ENCODE assay signal across 10 cellular contexts in the genomic region with DNA sequence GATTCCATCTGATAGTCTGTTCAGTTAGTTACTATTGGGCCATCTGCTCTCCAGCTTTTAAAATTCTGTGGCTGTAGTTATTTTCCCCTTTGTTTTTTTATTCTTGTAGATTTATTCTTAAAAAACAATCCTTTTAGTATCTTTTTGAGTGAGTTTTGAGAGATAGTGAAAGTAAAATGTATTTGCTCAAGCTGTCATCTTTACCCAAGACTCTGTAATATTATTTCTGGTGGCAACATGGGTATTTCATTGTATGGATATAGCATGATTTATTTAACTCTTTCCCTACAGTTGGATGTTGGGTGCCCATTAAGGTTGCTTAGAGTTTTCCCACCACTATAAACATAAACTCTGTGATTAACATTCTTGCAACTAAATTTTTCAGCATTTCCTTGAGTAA. TPM values are rescaled to one million over a fixed set of nuclear protein-coding genes. Genes with fewer than 3 reads are reported as not detected.
DNase-seq lines count a peak whose midpoint lies in the region; ATAC-seq and TF ChIP-seq lines count a peak whose summit lies in the region.
"Had no signal": no experiment of that assay in that cellular context is flagged by ENCODE, and none has a peak within 500 bp of the region (broad histone marks: within the 10 kb centered on the region; RNA-seq: fewer than 3 reads in every experiment).

No MANE protein-coding gene starts in this region.

- H3F3A ChIP-seq in smooth muscle cell (ENCODE audit: low read depth), result no peaks in the 10 kb centered on the region

- no peak for DNase-seq in activated T-cell treated with anti-CD3 and anti-CD28 coated beads, Interleukin-2, amount 50 U/mL, for 24 hours
- no peak for DNase-seq in activated T-cell treated with anti-CD3 and anti-CD28 coated beads for 4 hours
- DNase-seq in WTC11 (ENCODE audit: low spot score), result no peak
- peak; percentile 13 for DNase-seq in fibroblast of villous mesenchyme (ENCODE audit: low read depth)
- no peak for DNase-seq in suprapubic skin (ENCODE audit: low spot score in 2 of 2)
- no peak for DNase-seq in germinal center (ENCODE audit: low spot score)
- no peak for DNase-seq in smooth muscle cell (lab: John Stamatoyannopoulos, UW; ENCODE audit: unreplicated experiment)
- no peak for DNase-seq in nephron progenitor cell
- DNase-seq: kidney glomerular epithelial cell, NCI-H1436 treated with DMSO at 0.1 percent for 48 hours had no signal

- H3K27ac ChIP-seq in suprapubic skin (peak overlapping the region; percentile 39), smooth muscle cell (ENCODE audit: low read depth) (no peak overlapping the region)

- peak overlapping the region; percentile 98 for H3K27ac Mint-ChIP-seq in activated T-cell treated with anti-CD3 and anti-CD28 coated beads, Interleukin-2, amount 50 U/mL, for 24 hours
- H3K27ac Mint-ChIP-seq in WTC11, result peak overlapping the region; percentile 57
- H3K27ac Mint-ChIP-seq in nephron progenitor cell, result no peak overlapping the region

- H3K36me3 ChIP-seq in suprapubic skin (peaks cover 28% of the 10 kb centered on the region), smooth muscle cell (ENCODE audit: low read depth) (no peaks in the 10 kb centered on the region)

- H4K20me1 ChIP-seq in smooth muscle cell (ENCODE audit: low read depth), result no peaks in the 10 kb centered on the region

- H3K9me3 Mint-ChIP-seq in activated T-cell treated with anti-CD3 and anti-CD28 coated beads, Interleukin-2, amount 50 U/mL, for 24 hours, result no peaks in the 10 kb centered on the region
- H3K9me3 Mint-ChIP-seq in WTC11 (no peaks in the 10 kb centered on the region), nephron progenitor cell (no peaks in the 10 kb centered on the region)

- H3K27me3 Mint-ChIP-seq in activated T-cell treated with anti-CD3 and anti-CD28 coated beads, Interleukin-2, amount 50 U/mL, for 24 hours, result no peaks in the 10 kb centered on the region
- H3K27me3 Mint-ChIP-seq in WTC11 (ENCODE audit: low read depth), result no peaks in the 10 kb centered on the region
- H3K27me3 Mint-ChIP-seq in nephron progenitor cell (ENCODE audit: low read depth, poor library complexity), result no peaks in the 10 kb centered on the region

- no peak overlapping the region for H3K4me2 ChIP-seq in smooth muscle cell

- no peak for TF ChIP-seq POLR2A in suprapubic skin (IDR thresholded peaks at IDR 0.05)

- H3K27me3 ChIP-seq in suprapubic skin (no peaks in the 10 kb centered on the region), smooth muscle cell (ENCODE audit: low read depth) (no peaks in the 10 kb centered on the region)

- H3K4me1 Mint-ChIP-seq in activated T-cell treated with anti-CD3 and anti-CD28 coated beads, Interleukin-2, amount 50 U/mL, for 24 hours (ENCODE audit: low read depth), result peaks cover 76% of the 10 kb centered on the region
- peaks cover 17% of the 10 kb centered on the region for H3K4me1 Mint-ChIP-seq in WTC11
- H3K4me1 Mint-ChIP-seq in nephron progenitor cell, result no peaks in the 10 kb centered on the region

- H3K9me3 ChIP-seq in suprapubic skin (no peaks in the 10 kb centered on the region), smooth muscle cell (replicated peaks; ENCODE audit: low read depth) (no peaks in the 10 kb centered on the region)

- H3K4me3 ChIP-seq in fibroblast of villous mesenchyme (ENCODE audit: low read depth, low read length) (peak overlapping the region; percentile 28), suprapubic skin (peak overlapping the region; percentile 17), smooth muscle cell (no peak overlapping the region)

- no peak for ATAC-seq in WTC11

- H3K79me2 ChIP-seq in smooth muscle cell (ENCODE audit: low read depth), result peaks cover 5% of the 10 kb centered on the region

- H2AFZ ChIP-seq in smooth muscle cell (ENCODE audit: low read depth), result no peak overlapping the region

- H3K4me1 ChIP-seq in suprapubic skin, result peaks cover 16% of the 10 kb centered on the region
- H3K4me1 ChIP-seq in smooth muscle cell (ENCODE audit: low read depth), result no peaks in the 10 kb centered on the region

- H3K4me3 Mint-ChIP-seq in activated T-cell treated with anti-CD3 and anti-CD28 coated beads, Interleukin-2, amount 50 U/mL, for 24 hours, result peak overlapping the region; percentile 76
- H3K4me3 Mint-ChIP-seq in WTC11 (no peak overlapping the region), nephron progenitor cell (no peak overlapping the region)

- POLR2A ChIA-PET in WTC11 (lab: Charles Lee), result no interaction called here

- CTCF ChIA-PET in WTC11 (lab: Charles Lee), result interaction anchor here (1.2 to 3.0 kb wide), 3 partner anchors 20 to 205 kb away, joined by 3 to 11 read pairs (median 3); no protein-coding TSS in a partner anchor

- peaks cover 85% of the 10 kb centered on the region for H3K36me3 Mint-ChIP-seq in activated T-cell treated with anti-CD3 and anti-CD28 coated beads, Interleukin-2, amount 50 U/mL, for 24 hours (ENCODE audit: low read depth)
- H3K36me3 Mint-ChIP-seq in WTC11 (peaks cover 25% of the 10 kb centered on the region), nephron progenitor cell (ENCODE audit: low read depth) (peaks cover 37% of the 10 kb centered on the region)

- no peak for TF ChIP-seq EP300 in suprapubic skin (IDR thresholded peaks at IDR 0.05)

- TF ChIP-seq CTCF in WTC11 (IDR thresholded peaks at IDR 0.05) (no peak), fibroblast of villous mesenchyme (IDR thresholded peaks at IDR 0.05; ENCODE audit: insufficient read depth, low read depth, low read length) (no peak), suprapubic skin (IDR thresholded peaks at IDR 0.05) (no peak), smooth muscle cell (IDR thresholded peaks at IDR 0.05; ENCODE audit: borderline replicate concordance, insufficient read depth, poor library complexity, severe bottlenecking) (no peak), nephron progenitor cell (IDR thresholded peaks at IDR 0.05) (no peak)

- H3K9ac ChIP-seq in smooth muscle cell (ENCODE audit: low read depth), result no peak overlapping the region

TF ChIP-seq in WTC11, 78 proteins besides CTCF, POLR2A, EP300 and RAD21 (continues in another document):
- TF ChIP-seq, protein P1, sequence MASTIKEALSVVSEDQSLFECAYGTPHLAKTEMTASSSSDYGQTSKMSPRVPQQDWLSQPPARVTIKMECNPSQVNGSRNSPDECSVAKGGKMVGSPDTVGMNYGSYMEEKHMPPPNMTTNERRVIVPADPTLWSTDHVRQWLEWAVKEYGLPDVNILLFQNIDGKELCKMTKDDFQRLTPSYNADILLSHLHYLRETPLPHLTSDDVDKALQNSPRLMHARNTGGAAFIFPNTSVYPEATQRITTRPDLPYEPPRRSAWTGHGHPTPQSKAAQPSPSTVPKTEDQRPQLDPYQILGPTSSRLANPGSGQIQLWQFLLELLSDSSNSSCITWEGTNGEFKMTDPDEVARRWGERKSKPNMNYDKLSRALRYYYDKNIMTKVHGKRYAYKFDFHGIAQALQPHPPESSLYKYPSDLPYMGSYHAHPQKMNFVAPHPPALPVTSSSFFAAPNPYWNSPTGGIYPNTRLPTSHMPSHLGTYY (CRISPR knock-in tag; IDR thresholded peaks at IDR 0.05), result no peak
- TF ChIP-seq, protein P2, sequence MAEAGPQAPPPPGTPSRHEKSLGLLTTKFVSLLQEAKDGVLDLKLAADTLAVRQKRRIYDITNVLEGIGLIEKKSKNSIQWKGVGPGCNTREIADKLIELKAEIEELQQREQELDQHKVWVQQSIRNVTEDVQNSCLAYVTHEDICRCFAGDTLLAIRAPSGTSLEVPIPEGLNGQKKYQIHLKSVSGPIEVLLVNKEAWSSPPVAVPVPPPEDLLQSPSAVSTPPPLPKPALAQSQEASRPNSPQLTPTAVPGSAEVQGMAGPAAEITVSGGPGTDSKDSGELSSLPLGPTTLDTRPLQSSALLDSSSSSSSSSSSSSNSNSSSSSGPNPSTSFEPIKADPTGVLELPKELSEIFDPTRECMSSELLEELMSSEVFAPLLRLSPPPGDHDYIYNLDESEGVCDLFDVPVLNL (CRISPR knock-in tag; IDR thresholded peaks at IDR 0.05; ENCODE audit: borderline replicate concordance, low read depth), result no peak
- TF ChIP-seq TP53 (CRISPR knock-in tag; IDR thresholded peaks at IDR 0.05) (no peak), FOXK1 (CRISPR knock-in tag; IDR thresholded peaks at IDR 0.05) (no peak)
- TF ChIP-seq, protein P3, sequence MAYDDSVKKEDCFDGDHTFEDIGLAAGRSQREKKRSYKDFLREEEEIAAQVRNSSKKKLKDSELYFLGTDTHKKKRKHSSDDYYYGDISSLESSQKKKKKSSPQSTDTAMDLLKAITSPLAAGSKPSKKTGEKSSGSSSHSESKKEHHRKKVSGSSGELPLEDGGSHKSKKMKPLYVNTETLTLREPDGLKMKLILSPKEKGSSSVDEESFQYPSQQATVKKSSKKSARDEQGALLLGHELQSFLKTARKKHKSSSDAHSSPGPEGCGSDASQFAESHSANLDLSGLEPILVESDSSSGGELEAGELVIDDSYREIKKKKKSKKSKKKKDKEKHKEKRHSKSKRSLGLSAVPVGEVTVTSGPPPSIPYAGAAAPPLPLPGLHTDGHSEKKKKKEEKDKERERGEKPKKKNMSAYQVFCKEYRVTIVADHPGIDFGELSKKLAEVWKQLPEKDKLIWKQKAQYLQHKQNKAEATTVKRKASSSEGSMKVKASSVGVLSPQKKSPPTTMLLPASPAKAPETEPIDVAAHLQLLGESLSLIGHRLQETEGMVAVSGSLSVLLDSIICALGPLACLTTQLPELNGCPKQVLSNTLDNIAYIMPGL (CRISPR knock-in tag; IDR thresholded peaks at IDR 0.05), result no peak

RNA-seq across cellular contexts. Expression of a gene that starts 24.6 kb away (rescaled TPM):
- 36.0 to 41.2 TPM (median 37.9 TPM) in 3 replicates for total RNA-seq in WTC11 (2021)
- 28.0 and 35.8 TPM in 2 replicates for total RNA-seq in fibroblast of villous mesenchyme
- 10 to 100 TPM; 25.4 to 63.9 (median 33.5) TPM for total RNA-seq in suprapubic skin
- 24.2 and 33.5 TPM in 2 replicates for total RNA-seq in smooth muscle cell
- polyA plus RNA-seq in smooth muscle cell, result 16.8 and 24.8 TPM in 2 replicates

RNA-seq across cellular contexts. Expression of a gene that starts 30.8 kb away (rescaled TPM):
- total RNA-seq in WTC11 (2021) (35.9 to 37.7 TPM (median 36.7 TPM) in 3 replicates), fibroblast of villous mesenchyme (15.1 and 22.0 TPM in 2 replicates), suprapubic skin (10 to 100 TPM; 14.4 to 17.3 (median 15.6) TPM), smooth muscle cell (24.4 and 34.9 TPM in 2 replicates)
- 27.2 and 50.0 TPM in 2 replicates for polyA plus RNA-seq in smooth muscle cell
